ENCODE assay signal across 26 cellular contexts in genomic region chr10:60417898-60418297, GRCh38. TPM values are rescaled to one million over a fixed set of nuclear protein-coding genes. Genes with fewer than 3 reads are reported as not detected.
DNase-seq lines count a peak whose midpoint lies in the region; ATAC-seq, FAIRE-seq and TF ChIP-seq lines count a peak whose summit lies in the region.
"Had no signal": no experiment of that assay in that cellular context is flagged by ENCODE, and none has a peak within 500 bp of the region (broad histone marks: within the 10 kb centered on the region; RNA-seq: fewer than 3 reads in every experiment).

No MANE protein-coding gene starts in this region.

- no peaks in the 10 kb centered on the region for H3K9me2 ChIP-seq in GM23248 (ENCODE audit: insufficient read depth)

- RAD21 ChIA-PET in GM12878 (lab: Charles Lee; ENCODE audit: unreplicated experiment): no interaction called here

- SMC1A ChIA-PET in GM12878 (lab: Charles Lee; ENCODE audit: uncharacterized antibody, unreplicated experiment): no interaction called here

- CTCF ChIA-PET in A549 (lab: Yijun Ruan, JAX): interaction anchor here (1.0 kb wide), 1 partner anchor 82 kb away, joined by 3 read pairs; no protein-coding TSS in a partner anchor
- CTCF ChIA-PET in GM12878 (lab: Yijun Ruan, JAX): no interaction called here
- CTCF ChIA-PET in activated CD4-positive, alpha-beta T cell treated with anti-CD3 and anti-CD28 coated beads, Interleukin-2, amount 10 ng/mL, durations not matched to agents 7 days and 5 days (lab: Charles Lee): no interaction called here

- H3K36me3 Mint-ChIP-seq in activated CD4-positive, alpha-beta T cell treated with anti-CD3 and anti-CD28 coated beads, Interleukin-2, amount 10 ng/mL, durations not matched to agents 7 days and 5 days (ENCODE audit: low read depth): no peaks in the 10 kb centered on the region

- TF ChIP-seq POLR2A in A549 (IDR thresholded peaks at IDR 0.05; ENCODE audit: low read length) (no peak), GM12878 (IDR thresholded peaks at IDR 0.05; ENCODE audit: low read depth, low read length) (no peak)

- WGBS in A549 (ENCODE audit: missing lambda C conversion rate): 24% methylated on average over 1 of the region's 1 CpG
- 17% methylated on average over 1 of the region's 1 CpG for WGBS in GM12878 (ENCODE audit: insufficient coverage, insufficient replicate concordance, low lambda C conversion rate, missing lambda C conversion rate)
- 60% methylated on average over 1 of the region's 1 CpG for WGBS in smooth muscle cell (ENCODE audit: low lambda C conversion rate)
- WGBS in GM23248 (ENCODE audit: low coverage in 1 of 2, low lambda C conversion rate in 2 of 2, missing lambda C conversion rate in 2 of 2), 2 experiments: 100% methylated on average over 1 of the region's 1 CpG

- H3K4me1 ChIP-seq in A549 (peaks cover 52% of the 10 kb centered on the region), GM12878 (ENCODE audit: control insufficient read depth, insufficient read depth, low read length) (no peaks in the 10 kb centered on the region), smooth muscle cell (ENCODE audit: low read depth) (peaks cover 7% of the 10 kb centered on the region), GM23248 (ENCODE audit: insufficient read depth) (peaks cover 27% of the 10 kb centered on the region)
- H3K4me1 ChIP-seq: ascending aorta had no signal

- no peak overlapping the region for H3K9ac ChIP-seq in GM12878 (ENCODE audit: control insufficient read depth, insufficient read depth, low read length)
- H3K9ac ChIP-seq in smooth muscle cell (ENCODE audit: low read depth): no peak overlapping the region
- no peak overlapping the region for H3K9ac ChIP-seq in GM23248

- H3K4me1 Mint-ChIP-seq in activated CD4-positive, alpha-beta T cell treated with anti-CD3 and anti-CD28 coated beads, Interleukin-2, amount 10 ng/mL, durations not matched to agents 7 days and 5 days: no peaks in the 10 kb centered on the region

- no peaks in the 10 kb centered on the region for H3K79me2 ChIP-seq in GM12878 (ENCODE audit: control insufficient read depth, insufficient read depth, low read length)
- no peaks in the 10 kb centered on the region for H3K79me2 ChIP-seq in smooth muscle cell (ENCODE audit: low read depth)
- H3K79me2 ChIP-seq in GM23248 (ENCODE audit: insufficient read depth): no peaks in the 10 kb centered on the region

- H2AFZ ChIP-seq in GM12878 (ENCODE audit: control insufficient read depth, low read depth, low read length) (no peak overlapping the region), smooth muscle cell (ENCODE audit: low read depth) (no peak overlapping the region), GM23248 (no peak overlapping the region)

- peaks cover 3% of the 10 kb centered on the region for H3F3A ChIP-seq in smooth muscle cell (ENCODE audit: low read depth)
- peaks cover 6% of the 10 kb centered on the region; the same call in 1 of the 2 replicates for H3F3A ChIP-seq in GM23248 (ENCODE audit: insufficient read depth)

- H3K4me3 Mint-ChIP-seq in activated CD4-positive, alpha-beta T cell treated with anti-CD3 and anti-CD28 coated beads, Interleukin-2, amount 10 ng/mL, durations not matched to agents 7 days and 5 days: no peak overlapping the region
- H3K4me3 Mint-ChIP-seq: activated naive CD4-positive, alpha-beta T cell treated with anti-CD3 and anti-CD28 coated beads, Interleukin-2, amount 50 U/mL, for 24 hours; activated T-cell treated with anti-CD3 and anti-CD28 coated beads, Interleukin-2, amount 50 U/mL, for 72 hours; central memory CD8-positive, alpha-beta T cell; stimulated activated naive CD8-positive, alpha-beta T cell treated with anti-CD3 and anti-CD28 coated beads, Interleukin-15, Interleukin-2, amounts not matched to agents 100 ng/mL and 50 ng/mL, for 24 hours had no signal

- H3K27ac ChIP-seq in A549 (peak overlapping the region in 1 of 2 experiments; percentile 46; a peak in 2 of 6 replicates), GM12878 (ENCODE audit: control insufficient read depth, insufficient read depth) (no peak overlapping the region), smooth muscle cell (ENCODE audit: low read depth) (no peak overlapping the region), GM23248 (no peak overlapping the region)
- H3K27ac ChIP-seq: ascending aorta, C4-2B, epithelial cell of prostate, tibial artery had no signal

- no peak for TF ChIP-seq EP300 in A549 (IDR thresholded peaks at IDR 0.05)
- no peak for TF ChIP-seq EP300 in GM12878 (IDR thresholded peaks at IDR 0.05; ENCODE audit: borderline replicate concordance in 1 of 2, control insufficient read depth in 1 of 2, low read depth in 2 of 2, low read length in 2 of 2)

- no peak overlapping the region for H3K27ac Mint-ChIP-seq in activated CD4-positive, alpha-beta T cell treated with anti-CD3 and anti-CD28 coated beads, Interleukin-2, amount 10 ng/mL, durations not matched to agents 7 days and 5 days
- H3K27ac Mint-ChIP-seq: activated naive CD4-positive, alpha-beta T cell treated with anti-CD3 and anti-CD28 coated beads, Interleukin-2, amount 50 U/mL, for 24 hours; activated T-cell treated with anti-CD3 and anti-CD28 coated beads, Interleukin-2, amount 50 U/mL, for 72 hours; stimulated activated naive CD8-positive, alpha-beta T cell treated with anti-CD3 and anti-CD28 coated beads, Interleukin-15, Interleukin-2, amounts not matched to agents 100 ng/mL and 50 ng/mL, for 24 hours had no signal

- no peaks in the 10 kb centered on the region for H3K27me3 Mint-ChIP-seq in activated CD4-positive, alpha-beta T cell treated with anti-CD3 and anti-CD28 coated beads, Interleukin-2, amount 10 ng/mL, durations not matched to agents 7 days and 5 days
- H3K27me3 Mint-ChIP-seq: activated naive CD4-positive, alpha-beta T cell treated with anti-CD3 and anti-CD28 coated beads, Interleukin-2, amount 50 U/mL, for 24 hours; central memory CD8-positive, alpha-beta T cell; stimulated activated naive CD8-positive, alpha-beta T cell treated with anti-CD3 and anti-CD28 coated beads, Interleukin-15, Interleukin-2, amounts not matched to agents 100 ng/mL and 50 ng/mL, for 24 hours had no signal

- TF ChIP-seq CTCF in A549 (IDR thresholded peaks at IDR 0.05) (no peak), GM12878 (IDR thresholded peaks at IDR 0.05 in 2 of 3, conservative IDR thresholded peaks at IDR 0.05 in 1 of 3; ENCODE audit: control insufficient read depth in 2 of 3, extremely low read depth in 1 of 3, insufficient read depth in 1 of 3, low read depth in 3 of 3, low read length in 3 of 3) (no peak), smooth muscle cell (IDR thresholded peaks at IDR 0.05; ENCODE audit: borderline replicate concordance, insufficient read depth, poor library complexity, severe bottlenecking) (no peak)

- peak overlapping the region; percentile 21; the same call in 2 of the 3 replicates for H3K4me2 ChIP-seq in A549
- no peak overlapping the region for H3K4me2 ChIP-seq in GM12878 (ENCODE audit: control insufficient read depth, insufficient read depth)
- H3K4me2 ChIP-seq in smooth muscle cell: no peak overlapping the region
- H3K4me2 ChIP-seq in GM23248 (ENCODE audit: unreplicated experiment): no peak overlapping the region

- no peak for TF ChIP-seq RAD21 in A549 (conservative IDR thresholded peaks at IDR 0.05 in 1 of 2, IDR thresholded peaks at IDR 0.05 in 1 of 2)
- TF ChIP-seq RAD21 in GM12878 (IDR thresholded peaks at IDR 0.05; ENCODE audit: insufficient read depth, low read depth, low read length): no peak

- H4K20me1 ChIP-seq in GM12878 (ENCODE audit: control insufficient read depth, insufficient read depth): no peaks in the 10 kb centered on the region
- H4K20me1 ChIP-seq in smooth muscle cell (ENCODE audit: low read depth): peaks cover 23% of the 10 kb centered on the region
- H4K20me1 ChIP-seq in GM23248 (ENCODE audit: insufficient read depth): no peaks in the 10 kb centered on the region

- H3K9me3 ChIP-seq in A549 (no peaks in the 10 kb centered on the region), GM12878 (replicated peaks; ENCODE audit: control insufficient read depth, insufficient read depth, low read length) (no peaks in the 10 kb centered on the region), smooth muscle cell (replicated peaks; ENCODE audit: low read depth) (no peaks in the 10 kb centered on the region), GM23248 (ENCODE audit: low read depth) (no peaks in the 10 kb centered on the region)
- H3K9me3 ChIP-seq: ascending aorta, tibial artery had no signal

- FAIRE-seq in A549 (lab: Jason Lieb, UNC) (no peak), GM12878 (lab: Jason Lieb, UNC) (no peak)
- FAIRE-seq: G401.6, kidney, small intestine had no signal

- H3K27me3 ChIP-seq in GM12878 (replicated peaks in 1 of 2; ENCODE audit: control insufficient read depth in 2 of 2, insufficient read depth in 2 of 2, low read length in 1 of 2): no peaks in the 10 kb centered on the region
- H3K27me3 ChIP-seq in smooth muscle cell (ENCODE audit: low read depth): no peaks in the 10 kb centered on the region
- H3K27me3 ChIP-seq in GM23248 (replicated peaks; ENCODE audit: insufficient read depth): no peaks in the 10 kb centered on the region
- H3K27me3 ChIP-seq: ascending aorta, tibial artery had no signal

- BruUV-seq in GM12878 (replicated peaks; lab: Mats Ljungman, UMichigan): no TSS peak

- H3K9me3 Mint-ChIP-seq in activated CD4-positive, alpha-beta T cell treated with anti-CD3 and anti-CD28 coated beads, Interleukin-2, amount 10 ng/mL, durations not matched to agents 7 days and 5 days: no peaks in the 10 kb centered on the region
- H3K9me3 Mint-ChIP-seq: activated naive CD4-positive, alpha-beta T cell treated with anti-CD3 and anti-CD28 coated beads, Interleukin-2, amount 50 U/mL, for 24 hours; activated T-cell treated with anti-CD3 and anti-CD28 coated beads, Interleukin-2, amount 50 U/mL, for 72 hours; central memory CD8-positive, alpha-beta T cell; stimulated activated naive CD8-positive, alpha-beta T cell treated with anti-CD3 and anti-CD28 coated beads, Interleukin-15, Interleukin-2, amounts not matched to agents 100 ng/mL and 50 ng/mL, for 24 hours had no signal

- no peak for DNase-seq in A549 (ENCODE audit: low read depth in 1 of 2, low spot score in 1 of 2)
- DNase-seq in GM12878 (ENCODE audit: low read depth, low spot score): no peak
- peak; percentile 9 for DNase-seq in myocyte (ENCODE audit: low read depth)
- no peak for DNase-seq in smooth muscle cell (lab: John Stamatoyannopoulos, UW; ENCODE audit: unreplicated experiment)
- no peak for DNase-seq in NCI-H1694 (lab: John Stamatoyannopoulos, UW)
- no peak for DNase-seq in activated CD4-positive, alpha-beta T cell treated with anti-CD3 and anti-CD28 coated beads, Interleukin-2, amount 10 ng/mL, durations not matched to agents 7 days and 5 days
- DNase-seq in GM23248: no peak
- DNase-seq: activated CD4-positive, alpha-beta T cell treated with anti-CD3 and anti-CD28 coated beads for 1 hour; activated T-cell treated with anti-CD3 and anti-CD28 coated beads, Interleukin-2, amount 50 U/mL, for 72 hours; HCEC 1CT; KBM-7; kidney; NCI-H2029; NCI-H2227 treated with DMSO at 0.1 percent for 48 hours; NCI-H82; OCI-M1; small intestine; tibial artery had no signal

- POLR2A ChIA-PET in A549 (lab: Yijun Ruan, JAX) (no interaction called here), GM12878 (lab: Charles Lee) (no interaction called here)
- POLR2A ChIA-PET in activated CD4-positive, alpha-beta T cell treated with anti-CD3 and anti-CD28 coated beads, Interleukin-2, amount 10 ng/mL, durations not matched to agents 7 days and 5 days (lab: Charles Lee): no interaction called here

- in situ Hi-C loops in GM12878 (cut with MboI) (no loop called here), GM23248 (cut with MboI) (no loop called here)

- H3K4me3 ChIP-seq in A549 (no peak overlapping the region), GM12878 (no peak overlapping the region), smooth muscle cell (no peak overlapping the region), GM23248 (no peak overlapping the region)
- H3K4me3 ChIP-seq: ascending aorta, tibial artery had no signal

- ATAC-seq in A549: peak; percentile 62 to 74; a peak in 2 of 6 replicates
- peak; percentile 55 for ATAC-seq in HG02852 (IDR thresholded peaks at IDR 0.05; ENCODE audit: unreplicated experiment)
- peak; percentile 40; the same call in 2 of the 3 replicates for ATAC-seq in GM12878

- intact Hi-C loops in GM12878 (cut with micrococcal nuclease; ENCODE audit: unreplicated experiment): no loop called here

- H3K36me3 ChIP-seq in GM12878 (ENCODE audit: control insufficient read depth in 2 of 2, insufficient read depth in 2 of 2, low read length in 1 of 2): no peaks in the 10 kb centered on the region
- no peaks in the 10 kb centered on the region for H3K36me3 ChIP-seq in smooth muscle cell (ENCODE audit: low read depth)
- no peaks in the 10 kb centered on the region for H3K36me3 ChIP-seq in GM23248 (ENCODE audit: low read depth)
- H3K36me3 ChIP-seq: ascending aorta, tibial artery had no signal

RNA-seq across cellular contexts. Expression of gene ANK3, which starts 28.2 kb away (rescaled TPM):
- polyA plus RNA-seq in A549 (2011; rRNA removed) (5.4 and 5.9 TPM in 2 replicates), A549 (2017; fragmentation: RNase III; extraction: RNeasy Plus Mini Kit Qiagen cat#74134 plus additional on column Dnase treatment) (0.56 to 0.66 TPM (median 0.58 TPM) in 3 replicates), GM12878 (2011; rRNA removed) (0.19 and 0.58 TPM in 2 replicates), GM12878 (2014; fragmentation: Illumina TruSeq; extraction: Trizol) (0.14 and 0.24 TPM in 2 replicates), GM12878 (2014; fragmentation: Nextera tagmentation; extraction: Ambion mirVana) (under 1 TPM; 0.06 to 0.07 TPM), GM12878 (2014; rRNA removed) (0.10 TPM in 1 of 2 replicates, not detected in the other), GM12878 (2016; fragmentation: Nextera tagmentation; extraction: Ambion mirVana) (under 1 TPM in 1 of 2 experiments, not detected in 1; 0.20 TPM), smooth muscle cell (28.2 and 41.2 TPM in 2 replicates), GM23248 (2016; fragmentation: Nextera tagmentation; extraction: Ambion mirVana) (0.14 and 0.75 TPM in 2 replicates)
- polyA plus RNA-seq in A549 (2012; cell fraction: cytosol; rRNA removed): 0.24 and 0.31 TPM in 2 replicates
- polyA plus RNA-seq in A549 (2012; cell fraction: nucleus; rRNA removed): 0.28 and 0.70 TPM in 2 replicates
- 12.8 and 13.5 TPM in 2 replicates for polyA minus RNA-seq in A549 (2011; rRNA and poly(A)+ RNA removed)
- 1.7 and 2.1 TPM in 2 replicates for total RNA-seq in GM12878 (2013; cell fraction: nucleolus; rRNA removed)
- total RNA-seq in GM12878 (2014; rRNA removed) (0.11 TPM in 1 of 2 replicates, not detected in the other), GM12878 (2014; rRNA removed; fragmentation: Illumina TruSeq; extraction: Trizol) (0.22 and 0.51 TPM in 2 replicates), GM12878 (2021) (0.58 and 0.82 TPM in 2 replicates), myocyte (24.6 and 29.6 TPM in 2 replicates), smooth muscle cell (85.5 and 86.4 TPM in 2 replicates)
- 0.10 TPM for polyA plus RNA-seq in GM12878 (2011; ENCODE audit: low read depth)
- 0.05 and 0.12 TPM in 2 replicates for polyA plus RNA-seq in GM12878 (2011; cell fraction: cytosol; rRNA removed)
- 0.25 and 0.28 TPM in 2 replicates for polyA plus RNA-seq in GM12878 (2011; cell fraction: nucleus; rRNA removed)
- polyA plus RNA-seq in GM12878 (2012): 0.13 and 0.15 TPM in 2 replicates
- polyA minus RNA-seq in GM12878 (2011; rRNA and poly(A)+ RNA removed): 0.29 and 0.46 TPM in 2 replicates
- not detected in 2 replicates for polyA minus RNA-seq in GM12878 (2011; cell fraction: cytosol; rRNA and poly(A)+ RNA removed)
- 0.48 and 0.96 TPM in 2 replicates for polyA minus RNA-seq in GM12878 (2011; cell fraction: nucleus; rRNA and poly(A)+ RNA removed)
- 9.0 TPM for polyA plus RNA-seq in myocyte (2012)
- total RNA-seq in activated CD4-positive, alpha-beta T cell treated with anti-CD3 and anti-CD28 coated beads, Interleukin-2, amount 10 ng/mL, durations not matched to agents 7 days and 5 days: 10 to 100 TPM; 43.5 to 47.1 TPM
- 0.54 TPM in 1 of 2 replicates, not detected in the other for total RNA-seq in GM23248 (2014; rRNA removed; shearing (Covaris generic))

Comparison
In these comparisons a context has a peak if more than half of its experiments do, and no peak if none do; other contexts are left out.
1. Of the 24 proteins assayed by ChIP-seq in both GM12878 and A549: peak only in GM12878: JUNB; only in A549: none; in both: none; in neither: 23.